ENCODE assay signal across 11 cellular contexts in genomic region chr3:171788546-171789351, GRCh38. TPM values are rescaled to one million over a fixed set of nuclear protein-coding genes. Genes with fewer than 3 reads are reported as not detected.
DNase-seq lines count a peak whose midpoint lies in the region; ATAC-seq, FAIRE-seq and TF ChIP-seq lines count a peak whose summit lies in the region.
"Had no signal": no experiment of that assay in that cellular context is flagged by ENCODE, and none has a peak within 500 bp of the region (broad histone marks: within the 10 kb centered on the region; RNA-seq: fewer than 3 reads in every experiment).

No MANE protein-coding gene starts in this region.

- DNase-seq in AG20443 (ENCODE audit: low spot score), result peak; percentile 67
- DNase-seq in GM12878 (ENCODE audit: low read depth, low spot score), result no peak
- DNase-seq in kidney glomerular epithelial cell (lab: John Stamatoyannopoulos, UW), result peak; percentile 0
- no peak for DNase-seq in lower lobe of right lung
- DNase-seq in GM12892 (ENCODE audit: insufficient read length), result no peak
- DNase-seq in activated CD4-positive, alpha-beta T cell treated with anti-CD3 and anti-CD28 coated beads for 36 hours, result no peak
- DNase-seq in NCI-H1436 treated with DMSO at 0.1 percent for 48 hours (lab: John Stamatoyannopoulos, UW), result no peak
- DNase-seq: upper lobe of left lung had no signal

- no peak for FAIRE-seq in GM12878 (lab: Jason Lieb, UNC)
- FAIRE-seq in GM12892 (lab: Jason Lieb, UNC), result no peak

- H3K9ac ChIP-seq in GM12878 (ENCODE audit: control insufficient read depth, insufficient read depth, low read length), result no peak overlapping the region

- RAD21 ChIA-PET in GM12878 (lab: Charles Lee; ENCODE audit: unreplicated experiment), result interaction anchor here (0.7 to 7.4 kb wide), 14 partner anchors 9 to 318 kb away, joined by 3 to 93 read pairs (median 8); partner anchors contain the start of gene PLD1

- TF ChIP-seq CTCF in LNCAP (IDR thresholded peaks at IDR 0.05) (peak; percentile 45; the same call in 1 of the 2 replicates), GM12878 (IDR thresholded peaks at IDR 0.05 in 2 of 3, conservative IDR thresholded peaks at IDR 0.05 in 1 of 3; ENCODE audit: control insufficient read depth in 2 of 3, extremely low read depth in 1 of 3, insufficient read depth in 1 of 3, low read depth in 3 of 3, low read length in 3 of 3) (peak in 1 of 3 experiments; percentile 18; a peak in 1 of 6 replicates), lower lobe of right lung (IDR thresholded peaks at IDR 0.05) (no peak)

- H3K9me3 Mint-ChIP-seq in activated CD4-positive, alpha-beta T cell treated with anti-CD3 and anti-CD28 coated beads for 36 hours (ENCODE audit: low read depth), result no peaks in the 10 kb centered on the region

- no peak for TF ChIP-seq POLR2A in GM12878 (IDR thresholded peaks at IDR 0.05; ENCODE audit: low read depth, low read length)
- TF ChIP-seq POLR2A in GM12892 (IDR thresholded peaks at IDR 0.05; ENCODE audit: low read depth, low read length), result no peak

- H2AFZ ChIP-seq in GM12878 (ENCODE audit: control insufficient read depth, low read depth, low read length), result no peak overlapping the region

- H3K27me3 Mint-ChIP-seq in activated CD4-positive, alpha-beta T cell treated with anti-CD3 and anti-CD28 coated beads for 36 hours, result peaks cover 2% of the 10 kb centered on the region
- H3K27me3 Mint-ChIP-seq: progenitor cell of endocrine pancreas had no signal

- peak; percentile 69 to 92; a peak in 3 of 4 replicates for TF ChIP-seq EP300 in GM12878 (IDR thresholded peaks at IDR 0.05; ENCODE audit: borderline replicate concordance in 1 of 2, control insufficient read depth in 1 of 2, low read depth in 2 of 2, low read length in 2 of 2)

- no peaks in the 10 kb centered on the region for H3K36me3 Mint-ChIP-seq in activated CD4-positive, alpha-beta T cell treated with anti-CD3 and anti-CD28 coated beads for 36 hours (ENCODE audit: low read depth)

- H3K79me2 ChIP-seq in GM12878 (ENCODE audit: control insufficient read depth, insufficient read depth, low read length), result no peaks in the 10 kb centered on the region; the same call in 1 of the 2 replicates

- TF ChIP-seq RAD21 in GM12878 (IDR thresholded peaks at IDR 0.05; ENCODE audit: insufficient read depth, low read depth, low read length), result no peak

- no peaks in the 10 kb centered on the region; the same call in 1 of the 2 replicates for H3K4me1 ChIP-seq in GM12878 (ENCODE audit: control insufficient read depth, insufficient read depth, low read length)
- peaks cover 25% of the 10 kb centered on the region for H3K4me1 ChIP-seq in lower lobe of right lung

- no peak overlapping the region for H3K4me2 ChIP-seq in GM12878 (ENCODE audit: control insufficient read depth, insufficient read depth)

- H3K9me3 ChIP-seq in GM12878 (replicated peaks; ENCODE audit: control insufficient read depth, insufficient read depth, low read length) (no peaks in the 10 kb centered on the region), lower lobe of right lung (no peaks in the 10 kb centered on the region)
- H3K9me3 ChIP-seq: upper lobe of left lung had no signal

- no peak overlapping the region for H3K4me3 Mint-ChIP-seq in activated CD4-positive, alpha-beta T cell treated with anti-CD3 and anti-CD28 coated beads for 36 hours

- H3K27ac Mint-ChIP-seq in activated CD4-positive, alpha-beta T cell treated with anti-CD3 and anti-CD28 coated beads for 36 hours, result no peak overlapping the region
- H3K27ac Mint-ChIP-seq: progenitor cell of endocrine pancreas had no signal

- H3K4me1 Mint-ChIP-seq in activated CD4-positive, alpha-beta T cell treated with anti-CD3 and anti-CD28 coated beads for 36 hours, result no peaks in the 10 kb centered on the region

- H3K27me3 ChIP-seq in GM12878 (replicated peaks in 1 of 2; ENCODE audit: control insufficient read depth in 2 of 2, insufficient read depth in 2 of 2, low read length in 1 of 2) (no peaks in the 10 kb centered on the region), lower lobe of right lung (ENCODE audit: low read depth) (no peaks in the 10 kb centered on the region)
- H3K27me3 ChIP-seq: upper lobe of left lung had no signal

- H3K4me3 ChIP-seq in GM12878 (no peak overlapping the region), lower lobe of right lung (no peak overlapping the region)
- H3K4me3 ChIP-seq: upper lobe of left lung had no signal

- no peak overlapping the region for H3K27ac ChIP-seq in GM12878 (ENCODE audit: control insufficient read depth, insufficient read depth)
- no peak overlapping the region for H3K27ac ChIP-seq in lower lobe of right lung
- H3K27ac ChIP-seq: upper lobe of left lung had no signal

- in situ Hi-C loops in GM12878 (cut with MboI), result no loop called here

- H3K36me3 ChIP-seq in GM12878 (ENCODE audit: control insufficient read depth in 2 of 2, insufficient read depth in 2 of 2, low read length in 1 of 2), result peaks cover 0 to 2% of the 10 kb centered on the region in 2 experiments; a peak in 2 of 4 replicates
- no peaks in the 10 kb centered on the region for H3K36me3 ChIP-seq in lower lobe of right lung
- H3K36me3 ChIP-seq: upper lobe of left lung had no signal

- CTCF ChIA-PET in GM12878 (lab: Yijun Ruan, JAX), result interaction anchor here (1.0 to 7.8 kb wide), 9 partner anchors 8 to 45 kb away, joined by 3 to 87 read pairs (median 7); partner anchors contain the start of gene PLD1
- CTCF ChIA-PET in activated CD4-positive, alpha-beta T cell treated with anti-CD3 and anti-CD28 coated beads for 36 hours (lab: Charles Lee), result interaction anchor here (1.0 to 1.4 kb wide), 2 partner anchors 16 to 552 kb away, joined by 3 to 6 read pairs; no protein-coding TSS in a partner anchor

- WGBS in GM12878 (ENCODE audit: insufficient coverage, insufficient replicate concordance, low lambda C conversion rate, missing lambda C conversion rate), result 16% methylated on average over 6 of the region's 6 CpGs

- intact Hi-C loops in GM12878 (cut with micrococcal nuclease; ENCODE audit: unreplicated experiment), result no loop called here
- intact Hi-C loops in lower lobe of right lung (cut with DNase I), result no loop called here
- intact Hi-C loops in activated CD4-positive, alpha-beta T cell treated with anti-CD3 and anti-CD28 coated beads for 36 hours (cut with DNase I, micrococcal nuclease), result no loop called here

- no peaks in the 10 kb centered on the region for H4K20me1 ChIP-seq in GM12878 (ENCODE audit: control insufficient read depth, insufficient read depth)

- BruUV-seq in GM12878 (replicated peaks; lab: Mats Ljungman, UMichigan), result no TSS peak

- POLR2A ChIA-PET in GM12878 (lab: Charles Lee), result interaction anchor here (0.6 to 5.4 kb wide), 8 partner anchors 13 to 40 kb away, joined by 3 to 53 read pairs (median 4); partner anchors contain the start of gene PLD1
- POLR2A ChIA-PET in activated CD4-positive, alpha-beta T cell treated with anti-CD3 and anti-CD28 coated beads for 36 hours (lab: Charles Lee), result interaction anchor here (0.5 kb wide), 1 partner anchor 281 kb away, joined by 3 read pairs; no protein-coding TSS in a partner anchor

- peak; percentile 10 for ATAC-seq in GM12878
- ATAC-seq in lower lobe of right lung, result no peak
- ATAC-seq in activated CD4-positive, alpha-beta T cell treated with anti-CD3 and anti-CD28 coated beads for 36 hours, result no peak

- SMC1A ChIA-PET in GM12878 (lab: Charles Lee; ENCODE audit: uncharacterized antibody, unreplicated experiment), result interaction anchor here (0.8 to 10.9 kb wide), 17 partner anchors 8 to 99 kb away, joined by 3 to 187 read pairs (median 4); no protein-coding TSS in a partner anchor

TF ChIP-seq in GM12878, 131 proteins besides CTCF, POLR2A, EP300 and RAD21 (continues in another document):
- TF ChIP-seq GATAD2B (conservative IDR thresholded peaks at IDR 0.05; ENCODE audit: low read depth) (no peak), BHLHE40 (IDR thresholded peaks at IDR 0.05; ENCODE audit: borderline replicate concordance in 1 of 2, low read depth in 2 of 2, low read length in 1 of 2) (no peak)

RNA-seq across cellular contexts. Expression of gene PLD1, which starts 21.5 kb away (rescaled TPM):
- 526 and 546 TPM in 2 replicates for total RNA-seq in GM12878 (2013; cell fraction: nucleolus; rRNA removed)
- total RNA-seq in GM12878 (2014; rRNA removed) (3.2 and 4.4 TPM in 2 replicates), GM12878 (2014; rRNA removed; fragmentation: Illumina TruSeq; extraction: Trizol) (3.8 and 5.1 TPM in 2 replicates), GM12878 (2021) (7.5 and 7.8 TPM in 2 replicates), lower lobe of right lung (27.7 TPM)
- polyA plus RNA-seq in GM12878 (2011; ENCODE audit: low read depth), result 2.0 TPM
- polyA plus RNA-seq in GM12878 (2011; rRNA removed) (108 and 130 TPM in 2 replicates), GM12878 (2014; fragmentation: Illumina TruSeq; extraction: Trizol) (3.4 and 6.5 TPM in 2 replicates), GM12878 (2014; fragmentation: Nextera tagmentation; extraction: Ambion mirVana) (1 to 10 TPM; 3.1 to 3.4 TPM), GM12878 (2014; rRNA removed) (2.4 and 2.9 TPM in 2 replicates), GM12878 (2016; fragmentation: Nextera tagmentation; extraction: Ambion mirVana) (1 to 10 TPM; 4.3 to 5.8 TPM)
- 53.4 and 59.3 TPM in 2 replicates for polyA plus RNA-seq in GM12878 (2011; cell fraction: cytosol; rRNA removed)
- 108 and 131 TPM in 2 replicates for polyA plus RNA-seq in GM12878 (2011; cell fraction: nucleus; rRNA removed)
- 1.2 and 2.7 TPM in 2 replicates for polyA plus RNA-seq in GM12878 (2012)
- 228 and 285 TPM in 2 replicates for polyA minus RNA-seq in GM12878 (2011; rRNA and poly(A)+ RNA removed)
- 42.9 and 75.5 TPM in 2 replicates for polyA minus RNA-seq in GM12878 (2011; cell fraction: cytosol; rRNA and poly(A)+ RNA removed)
- 205 and 292 TPM in 2 replicates for polyA minus RNA-seq in GM12878 (2011; cell fraction: nucleus; rRNA and poly(A)+ RNA removed)
- polyA plus RNA-seq in GM12892 (2012; ENCODE audit: missing spikeins), result 5.2 TPM
- total RNA-seq in activated CD4-positive, alpha-beta T cell treated with anti-CD3 and anti-CD28 coated beads for 36 hours, result 1 to 10 TPM; 1.1 to 1.2 TPM

RNA-seq across cellular contexts. Expression of gene TMEM212, which starts 54.4 kb away (rescaled TPM):
- total RNA-seq in GM12878 (2013; cell fraction: nucleolus; rRNA removed), result not detected in 2 replicates
- total RNA-seq in GM12878 (2014; rRNA removed) (not detected in 2 replicates), GM12878 (2014; rRNA removed; fragmentation: Illumina TruSeq; extraction: Trizol) (not detected in 2 replicates), GM12878 (2021) (not detected in 2 replicates), lower lobe of right lung (5.2 TPM)
- polyA plus RNA-seq in GM12878 (2011; ENCODE audit: low read depth), result not detected
- polyA plus RNA-seq in GM12878 (2011; rRNA removed) (0.35 TPM in 1 of 2 replicates, not detected in the other), GM12878 (2014; fragmentation: Illumina TruSeq; extraction: Trizol) (not detected in 2 replicates), GM12878 (2014; fragmentation: Nextera tagmentation; extraction: Ambion mirVana) (not detected), GM12878 (2014; rRNA removed) (not detected in 2 replicates), GM12878 (2016; fragmentation: Nextera tagmentation; extraction: Ambion mirVana) (not detected)
- polyA plus RNA-seq in GM12878 (2011; cell fraction: cytosol; rRNA removed), result not detected in 2 replicates
- not detected in 2 replicates for polyA plus RNA-seq in GM12878 (2011; cell fraction: nucleus; rRNA removed)
- polyA plus RNA-seq in GM12878 (2012), result not detected in 2 replicates
- polyA minus RNA-seq in GM12878 (2011; rRNA and poly(A)+ RNA removed), result not detected in 2 replicates
- polyA minus RNA-seq in GM12878 (2011; cell fraction: cytosol; rRNA and poly(A)+ RNA removed), result not detected in 2 replicates
- polyA minus RNA-seq in GM12878 (2011; cell fraction: nucleus; rRNA and poly(A)+ RNA removed), result not detected in 2 replicates
- polyA plus RNA-seq in GM12892 (2012; ENCODE audit: missing spikeins), result not detected
- total RNA-seq in activated CD4-positive, alpha-beta T cell treated with anti-CD3 and anti-CD28 coated beads for 36 hours, result not detected
- total RNA-seq: progenitor cell of endocrine pancreas; T-helper 2 cell treated with Interferon-gamma antibody and Interleukin-4, amounts not matched to agents 100 ng/mL and 5 ng/mL, for 36 hours had no signal

Comparison
In these comparisons a context has a peak if more than half of its experiments do, and no peak if none do; other contexts are left out.
1. DNase-seq: peak in AG20443 (single experiment) and kidney glomerular epithelial cell (single experiment); none in GM12878 (single experiment), lower lobe of right lung (single experiment), GM12892 (single experiment), activated CD4-positive, alpha-beta T cell treated with anti-CD3 and anti-CD28 coated beads for 36 hours (single experiment) and NCI-H1436 treated with DMSO at 0.1 percent for 48 hours (single experiment).